ENCODE assay signal across 8 cellular contexts in the genomic region with DNA sequence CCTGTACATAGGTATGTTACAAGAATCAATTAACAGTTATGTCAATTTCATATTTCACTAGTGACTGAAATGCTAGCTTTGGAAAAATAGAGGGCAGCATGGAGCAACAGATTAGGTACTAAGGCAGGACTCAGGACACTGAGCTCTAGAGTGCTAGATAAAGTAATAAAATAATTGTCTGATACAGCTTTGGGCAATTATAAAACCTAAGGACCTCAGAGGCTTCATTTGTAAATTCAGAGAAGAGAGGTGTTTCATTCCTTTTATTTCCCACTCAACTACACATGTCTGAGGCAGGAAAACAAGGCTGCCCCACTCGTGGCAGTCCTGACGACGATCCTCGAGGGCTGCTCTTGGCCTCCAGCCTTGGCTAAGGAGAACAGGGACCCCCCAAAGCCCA.
DNase-seq lines count a peak whose midpoint lies in the region; ATAC-seq and TF ChIP-seq lines count a peak whose summit lies in the region.

No MANE protein-coding gene starts in this region.

- peak; percentile 63 for TF ChIP-seq CTCF in AG04450 (IDR thresholded peaks at IDR 0.05; ENCODE audit: low read depth, low read length)
- peak; percentile 19 for TF ChIP-seq CTCF in GM20000 (IDR thresholded peaks at IDR 0.05; ENCODE audit: extremely low read depth, missing control alignments)
- peak; percentile 57 for TF ChIP-seq CTCF in Panc1 (IDR thresholded peaks at IDR 0.05)
- peak in 4 of 6 experiments; percentile 10 to 29 (median 11) for TF ChIP-seq CTCF in esophagus squamous epithelium (IDR thresholded peaks at IDR 0.05)
- TF ChIP-seq CTCF in smooth muscle cell (IDR thresholded peaks at IDR 0.05; ENCODE audit: borderline replicate concordance, insufficient read depth, poor library complexity, severe bottlenecking) = peak; percentile 36

- no peak for TF ChIP-seq POLR2A in esophagus squamous epithelium (IDR thresholded peaks at IDR 0.05)

- no peak for ATAC-seq in Panc1
- no peak for ATAC-seq in GM18511 (IDR thresholded peaks at IDR 0.05; ENCODE audit: unreplicated experiment)

- H3F3A ChIP-seq in smooth muscle cell (ENCODE audit: low read depth) = no peaks in the 10 kb centered on the region

- peak overlapping the region; percentile 27 for H3K9ac ChIP-seq in smooth muscle cell (ENCODE audit: low read depth)

- intact Hi-C loops in Panc1 (cut with micrococcal nuclease; ENCODE audit: unreplicated experiment) (no loop called here), esophagus squamous epithelium (cut with DNase I) (no loop called here)

- H3K4me3 ChIP-seq in AG04450 (ENCODE audit: low read depth, low read length) (no peak overlapping the region), Panc1 (ENCODE audit: low read depth in 2 of 2, low read length in 2 of 2) (no peak overlapping the region), esophagus squamous epithelium (no peak overlapping the region), smooth muscle cell (no peak overlapping the region)

- POLR2A ChIA-PET in AG04450 (lab: Yijun Ruan, JAX) (interaction anchor here (0.6 to 1.6 kb wide), 2 partner anchors 161 to 182 kb away, joined by 3 to 12 read pairs; partner anchors contain the start of gene USP32), Panc1 (lab: Charles Lee) (no interaction called here)

- H3K4me1 ChIP-seq in Panc1 (ENCODE audit: control insufficient read depth, insufficient read depth, low read length) (no peaks in the 10 kb centered on the region), esophagus squamous epithelium (peaks cover 0 to 4% (median 0%) of the 10 kb centered on the region in 3 donors), smooth muscle cell (ENCODE audit: low read depth) (peaks cover 8% of the 10 kb centered on the region)

- H3K9me3 ChIP-seq in AG04450 (ENCODE audit: control insufficient read depth, insufficient read depth, low read length) = no peaks in the 10 kb centered on the region
- no peaks in the 10 kb centered on the region for H3K9me3 ChIP-seq in Panc1 (ENCODE audit: control insufficient read depth, insufficient read depth, low read depth, low read length)
- no peaks in the 10 kb centered on the region for H3K9me3 ChIP-seq in esophagus squamous epithelium
- H3K9me3 ChIP-seq in smooth muscle cell (replicated peaks; ENCODE audit: low read depth) = no peaks in the 10 kb centered on the region

- no TSS peak for BruUV-seq in Panc1 (replicated peaks; lab: Mats Ljungman, UMichigan)

- H4K20me1 ChIP-seq in smooth muscle cell (ENCODE audit: low read depth) = peaks cover 3% of the 10 kb centered on the region

- in situ Hi-C loops in Panc1 (cut with HindIII; ENCODE audit: low pct_unique_long_range_greater_than_20kb, low sequenced_read_pairs) = no loop called here

- no peak overlapping the region for H2AFZ ChIP-seq in smooth muscle cell (ENCODE audit: low read depth)

- H3K4me2 ChIP-seq in smooth muscle cell = peak overlapping the region; percentile 2

- no peaks in the 10 kb centered on the region for H3K27me3 ChIP-seq in AG04450 (ENCODE audit: control insufficient read depth, insufficient read depth, low read length)
- no peaks in the 10 kb centered on the region for H3K27me3 ChIP-seq in Panc1 (ENCODE audit: control insufficient read depth, insufficient read depth, low read length)
- H3K27me3 ChIP-seq in esophagus squamous epithelium = no peaks in the 10 kb centered on the region
- no peaks in the 10 kb centered on the region for H3K27me3 ChIP-seq in smooth muscle cell (ENCODE audit: low read depth)

- H3K27ac ChIP-seq in AG04450 (ENCODE audit: low read depth, low read length) (no peak overlapping the region), Panc1 (ENCODE audit: low read length) (no peak overlapping the region), esophagus squamous epithelium (no peak overlapping the region), smooth muscle cell (ENCODE audit: low read depth) (peak overlapping the region; percentile 77)

- CTCF ChIA-PET in AG04450 (lab: Charles Lee) (interaction anchor here (0.5 to 2.3 kb wide), 27 partner anchors 9 to 407 kb away, joined by 3 to 11 read pairs (median 4); partner anchors contain the start of gene CHCT1), Panc1 (lab: Charles Lee) (no interaction called here)

- H3K36me3 ChIP-seq in Panc1 (ENCODE audit: control insufficient read depth, insufficient read depth, low read length) (peaks cover 7% of the 10 kb centered on the region), esophagus squamous epithelium (peaks cover 0 to 36% (median 0%) of the 10 kb centered on the region in 3 donors), smooth muscle cell (ENCODE audit: low read depth) (peaks cover 12% of the 10 kb centered on the region)

- WGBS in esophagus squamous epithelium, 2 donors = 80 to 92% methylated on average over 4 of the region's 4 CpGs
- WGBS in smooth muscle cell (ENCODE audit: low lambda C conversion rate) = 94% methylated on average over 4 of the region's 4 CpGs

- no peaks in the 10 kb centered on the region for H3K79me2 ChIP-seq in smooth muscle cell (ENCODE audit: low read depth)

- DNase-seq in AG04450 (ENCODE audit: low read depth, low spot score) (no peak), GM20000 (ENCODE audit: low spot score) (peak; percentile 6), Panc1 (ENCODE audit: low read depth, low spot score) (no peak), esophagus squamous epithelium (lab: John Stamatoyannopoulos, UW) (no peak), smooth muscle cell (lab: John Stamatoyannopoulos, UW; ENCODE audit: unreplicated experiment) (no peak), ecto neural progenitor cell (ENCODE audit: low spot score) (no peak)
- DNase-seq in stimulated activated CD4-positive, alpha-beta T cell treated with anti-CD3 and anti-CD28 coated beads, Interleukin-15, amount 100 ng/mL, for 24 hours = no peak

Comparison
In these comparisons a context has a peak if more than half of its experiments do, and no peak if none do; other contexts are left out.
1. CTCF ChIP-seq: peak in every context shown above with its lines; median percentile 63 in AG04450; 57 in Panc1; 36 in smooth muscle cell; 19 in GM20000; 11 in esophagus squamous epithelium.